14 cellular contexts compared by ENCODE assay signal in the genomic region with DNA sequence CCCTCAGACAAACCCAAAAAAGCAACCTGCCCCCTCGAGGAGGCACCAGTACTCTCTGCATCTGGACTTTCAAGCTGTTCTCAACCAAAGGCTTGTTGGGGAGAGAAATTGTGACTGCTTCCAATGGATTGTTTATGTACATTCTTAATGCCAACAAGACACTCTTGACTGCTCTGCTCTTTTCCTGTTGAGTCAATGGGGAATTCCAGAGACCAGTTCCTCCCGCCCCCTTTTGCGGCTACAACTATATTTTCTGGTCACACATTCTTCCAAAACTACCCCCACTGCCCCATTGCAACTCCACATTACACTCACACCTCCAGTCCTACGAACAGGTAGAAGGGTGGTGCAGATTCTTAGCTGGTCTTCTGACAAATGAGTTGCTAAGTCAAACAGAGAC.
DNase-seq lines count a peak whose midpoint lies in the region; ATAC-seq and TF ChIP-seq lines count a peak whose summit lies in the region.
"Had no signal": no experiment of that assay in that cellular context is flagged by ENCODE, and none has a peak within 500 bp of the region (broad histone marks: within the 10 kb centered on the region; RNA-seq: fewer than 3 reads in every experiment).

No MANE protein-coding gene starts in this region.

- H3K27me3 Mint-ChIP-seq in CD14-positive monocyte (ENCODE audit: low read depth in 3 of 3) (peaks cover 9 to 23% (median 19%) of the 10 kb centered on the region in 3 donors), T-cell (peaks cover 14 to 15% of the 10 kb centered on the region in 2 donors)

- no peak overlapping the region for H3K9ac ChIP-seq in MM.1S (ENCODE audit: low read length)

- no peaks in the 10 kb centered on the region for H3K36me3 ChIP-seq in MM.1S (replicated peaks; ENCODE audit: insufficient read depth, low read length)
- H3K36me3 ChIP-seq: SJCRH30 had no signal

- no peak overlapping the region for H2AFZ ChIP-seq in MM.1S (ENCODE audit: low read length)

- H3K4me1 Mint-ChIP-seq in CD14-positive monocyte (no peaks in the 10 kb centered on the region), T-cell (peaks cover 5 to 17% (median 17%) of the 10 kb centered on the region in 3 donors)

- H3K27ac Mint-ChIP-seq in CD14-positive monocyte (no peak overlapping the region), T-cell (no peak overlapping the region)

- POLR2A ChIA-PET in T-cell (lab: Charles Lee) = no interaction called here

- H3K4me3 Mint-ChIP-seq in CD14-positive monocyte = no peak overlapping the region
- no peak overlapping the region for H3K4me3 Mint-ChIP-seq in T-cell

- no peaks in the 10 kb centered on the region for H3K36me3 Mint-ChIP-seq in CD14-positive monocyte
- no peaks in the 10 kb centered on the region for H3K36me3 Mint-ChIP-seq in T-cell

- peak overlapping the region; percentile 40; the same call in 1 of the 2 replicates for H3K4me2 ChIP-seq in MM.1S (ENCODE audit: low read depth, low read length)

- peaks cover 0 to 4% (median 0%) of the 10 kb centered on the region in 7 donors for H3K9me3 Mint-ChIP-seq in CD14-positive monocyte
- H3K9me3 Mint-ChIP-seq in T-cell = peaks cover 0 to 6% (median 0%) of the 10 kb centered on the region in 3 donors

- ATAC-seq in T-cell (replicated peaks in 1 of 4) = no peak

- no peaks in the 10 kb centered on the region for H3K79me2 ChIP-seq in MM.1S (ENCODE audit: low read length)

- no peak overlapping the region for H3K27ac ChIP-seq in MM.1S (ENCODE audit: low read length)
- H3K27ac ChIP-seq: SJCRH30 had no signal

- no peaks in the 10 kb centered on the region for H3F3A ChIP-seq in MM.1S (ENCODE audit: insufficient read depth, low read length)

- H3K9me3 ChIP-seq in MM.1S (replicated peaks; ENCODE audit: insufficient read depth, low read length) = no peaks in the 10 kb centered on the region
- H3K9me3 ChIP-seq: SJCRH30 had no signal

- H3K4me3 ChIP-seq in MM.1S (ENCODE audit: low read length) (no peak overlapping the region), epithelial cell of esophagus (ENCODE audit: low read length) (no peak overlapping the region)
- H3K4me3 ChIP-seq: lung, SJCRH30 had no signal

- H4K20me1 ChIP-seq in MM.1S (ENCODE audit: insufficient read depth, low read length) = no peaks in the 10 kb centered on the region

- H3K4me1 ChIP-seq in MM.1S (ENCODE audit: low read length) = peaks cover 14% of the 10 kb centered on the region
- H3K4me1 ChIP-seq: SJCRH30 had no signal

- CTCF ChIA-PET in T-cell (lab: Charles Lee) = no interaction called here

- H3K9me2 ChIP-seq in MM.1S (replicated peaks; ENCODE audit: insufficient read depth, low read length) = no peaks in the 10 kb centered on the region

- peak; percentile 0 for DNase-seq in CD14-positive monocyte (ENCODE audit: low spot score)
- DNase-seq in ELR (ENCODE audit: low read depth) = peak; percentile 67
- DNase-seq in MM.1S = peak; percentile 34
- DNase-seq in epithelial cell of esophagus (ENCODE audit: low read depth) = peak; percentile 37
- DNase-seq in T-cell = no peak
- no peak for DNase-seq in retina
- no peak for DNase-seq in LoVo (ENCODE audit: low spot score)
- no peak for DNase-seq in NCI-H526 (lab: John Stamatoyannopoulos, UW)
- DNase-seq: amniotic stem cell; effector memory CD4-positive, alpha-beta T cell; NCI-H1105; NCI-H510A treated with DMSO at 0.1 percent for 48 hours; SJCRH30 had no signal

- intact Hi-C loops in CD14-positive monocyte (cut with micrococcal nuclease) = no loop called here

- H3K27me3 ChIP-seq in MM.1S (replicated peaks; ENCODE audit: insufficient read depth, low read length) = peaks cover 4% of the 10 kb centered on the region; the same call in 1 of the 2 replicates
- H3K27me3 ChIP-seq: SJCRH30 had no signal

- TF ChIP-seq CTCF in CD14-positive monocyte (IDR thresholded peaks at IDR 0.05) (no peak), MM.1S (IDR thresholded peaks at IDR 0.05; ENCODE audit: low read length) (no peak), epithelial cell of esophagus (IDR thresholded peaks at IDR 0.05; ENCODE audit: insufficient read depth, low read depth, low read length, missing control alignments) (no peak)

Comparison
In these comparisons a context has a peak if more than half of its experiments do, and no peak if none do; other contexts are left out.
1. DNase-seq: peak in CD14-positive monocyte (single experiment), ELR (single experiment), MM.1S (single experiment) and epithelial cell of esophagus (single experiment); none in T-cell (0 of 34), retina (single experiment), LoVo (single experiment) and NCI-H526 (0 of 2).